Comparison of ENCODE assay signal across 2 cellular contexts in the genomic region with DNA sequence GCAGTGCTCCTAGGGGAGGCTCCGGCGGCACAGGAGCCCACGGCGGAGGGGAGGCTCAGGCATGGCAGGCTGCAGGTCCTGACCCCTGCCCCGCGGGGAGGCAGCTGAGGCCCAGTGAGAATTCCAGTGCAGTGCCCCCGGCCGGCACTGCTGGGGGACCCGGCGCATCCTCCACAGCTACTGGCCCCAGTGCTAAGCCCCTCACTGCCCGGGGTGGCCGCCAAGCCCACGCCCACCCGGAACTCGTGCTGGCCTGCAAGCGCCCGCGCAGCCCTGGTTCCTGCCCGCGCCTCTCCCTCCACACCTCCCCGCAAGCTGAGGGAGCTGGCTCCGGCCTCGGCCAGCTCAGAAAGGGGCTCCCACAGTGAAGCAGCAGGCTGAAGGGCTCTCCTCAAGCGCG.
"Had no signal": no experiment of that assay in that cellular context is flagged by ENCODE, and none has a peak within 500 bp of the region (broad histone marks: within the 10 kb centered on the region; RNA-seq: fewer than 3 reads in every experiment).

No MANE protein-coding gene starts in this region.

- H3K4me3 ChIP-seq: GM12878 had no signal

- ATAC-seq: GM12878 had no signal

- DNase-seq: GF-D8 had no signal
